Comparison of ENCODE assay signal across 8 cellular contexts in the genomic region with DNA sequence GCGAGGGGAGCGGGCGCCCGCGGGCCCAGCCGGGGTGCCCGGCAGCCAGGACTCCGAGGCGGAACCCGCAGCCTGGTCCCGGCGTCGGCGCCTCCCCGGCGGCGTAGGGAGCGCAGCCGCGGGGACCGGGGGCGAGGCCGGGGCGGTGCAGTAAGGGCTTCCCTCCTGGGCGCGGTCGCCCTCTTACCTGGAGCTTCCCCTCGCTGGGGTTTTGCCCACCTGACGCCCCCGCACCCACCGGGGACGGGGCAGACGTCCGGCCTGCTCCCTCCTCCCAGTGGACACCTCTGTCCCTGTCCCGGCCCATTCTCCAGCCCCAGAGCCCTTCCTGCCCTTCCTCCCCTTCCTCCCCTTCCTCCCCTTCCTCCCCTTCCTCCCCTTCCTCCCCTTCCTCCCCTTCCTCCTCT. TPM values are rescaled to one million over a fixed set of nuclear protein-coding genes. Genes with fewer than 3 reads are reported as not detected.
DNase-seq lines count a peak whose midpoint lies in the region; ATAC-seq and TF ChIP-seq lines count a peak whose summit lies in the region.

No MANE protein-coding gene starts in this region.

- H3K27ac ChIP-seq in left ventricle myocardium inferior (replicated peaks) (peak overlapping the region; percentile 90), skin epidermis (peak overlapping the region; percentile 58 to 100 (median 98))

- intact Hi-C loops in left ventricle myocardium inferior (cut with micrococcal nuclease): no loop called here

- peak; percentile 72 for DNase-seq in GM10248 (ENCODE audit: extremely low spot score)
- no peak for DNase-seq in Jurkat, Clone E6-1 (ENCODE audit: low read depth, low spot score)
- peak; percentile 21 for DNase-seq in activated T-helper 9 cell treated with anti-CD3 and anti-CD28 coated beads, Interleukin-2, amount 50 U/mL, for 16 hours (ENCODE audit: low read depth)
- DNase-seq in left ventricle myocardium inferior: no peak
- DNase-seq in NCI-H2029 treated with DMSO at 0.1 percent for 48 hours (lab: John Stamatoyannopoulos, UW): no peak
- no peak for DNase-seq in NK-92 (lab: John Stamatoyannopoulos, UW; ENCODE audit: unreplicated experiment)

- peaks cover under 1% of the 10 kb centered on the region for H3K36me3 ChIP-seq in left ventricle myocardium inferior

- H3K4me1 ChIP-seq in left ventricle myocardium inferior: peaks cover 62% of the 10 kb centered on the region

- POLR2A ChIA-PET in GM10248 (lab: Yijun Ruan, JAX): interaction anchor here (0.5 to 2.7 kb wide), 7 partner anchors 29 to 557 kb away, joined by 3 to 13 read pairs (median 5); partner anchors contain the start of genes PRPH, RHEBL1, TROAP and TUBA1B

- ATAC-seq in GM21529 (IDR thresholded peaks at IDR 0.05; ENCODE audit: unreplicated experiment): peak; percentile 21

- no peak for TF ChIP-seq CTCF in GM10248 (IDR thresholded peaks at IDR 0.05; ENCODE audit: control extremely low read depth, extremely low read depth, low read depth, missing control alignments)
- no peak for TF ChIP-seq CTCF in left ventricle myocardium inferior (IDR thresholded peaks at IDR 0.05; ENCODE audit: borderline replicate concordance)

- H3K27me3 ChIP-seq in left ventricle myocardium inferior (ENCODE audit: low read depth): no peaks in the 10 kb centered on the region

- CTCF ChIA-PET in GM10248 (lab: Yijun Ruan, JAX): interaction anchor here (1.0 to 2.9 kb wide), 11 partner anchors 9 to 359 kb away, joined by 3 to 12 read pairs (median 5); partner anchors contain the start of genes PRPF40B and TROAP

- H3K9me3 ChIP-seq in left ventricle myocardium inferior (replicated peaks): no peaks in the 10 kb centered on the region

- H3K4me3 ChIP-seq in Jurkat, Clone E6-1 (ENCODE audit: low read length): peak overlapping the region; percentile 89
- H3K4me3 ChIP-seq in left ventricle myocardium inferior: peak overlapping the region; percentile 73
- H3K4me3 ChIP-seq in skin epidermis: peak overlapping the region; percentile 61 to 91 (median 87)

RNA-seq across cellular contexts. Expression of gene TUBA1C, which starts 0.4 kb away (rescaled TPM):
- polyA plus RNA-seq in Jurkat, Clone E6-1 (2012; ENCODE audit: insufficient read depth, insufficient read length): 366 TPM
- 35.0 TPM for total RNA-seq in left ventricle myocardium inferior

RNA-seq across cellular contexts. Expression of gene PRPH, which starts 30.5 kb away (rescaled TPM):
- not detected for polyA plus RNA-seq in Jurkat, Clone E6-1 (2012; ENCODE audit: insufficient read depth, insufficient read length)
- total RNA-seq in left ventricle myocardium inferior: not detected

RNA-seq across cellular contexts. Expression of gene TROAP, which starts 58.6 kb away (rescaled TPM):
- polyA plus RNA-seq in Jurkat, Clone E6-1 (2012; ENCODE audit: insufficient read depth, insufficient read length): 88.3 TPM
- total RNA-seq in left ventricle myocardium inferior: 0.66 TPM

Comparison
In these comparisons a context has a peak if more than half of its experiments do, and no peak if none do; other contexts are left out.
1. DNase-seq: peak in GM10248 (single experiment) and activated T-helper 9 cell treated with anti-CD3 and anti-CD28 coated beads, Interleukin-2, amount 50 U/mL, for 16 hours (single experiment); none in Jurkat, Clone E6-1 (single experiment), left ventricle myocardium inferior (single experiment), NCI-H2029 treated with DMSO at 0.1 percent for 48 hours (single experiment) and NK-92 (single experiment).
2. Peak in every context shown above with its lines, with median percentiles within 50 percentile points of each other: H3K4me3 ChIP-seq.